1 cellular context compared by ENCODE assay signal in genomic region chr17:3049705-3050295, GRCh38.
TF ChIP-seq lines count a peak whose summit lies in the region.

No MANE protein-coding gene starts in this region.

TF ChIP-seq in H1, 55 proteins besides CTCF, POLR2A, EP300 and RAD21 (continued from another document):
- TF ChIP-seq ATF3 (IDR thresholded peaks at IDR 0.05; ENCODE audit: insufficient read depth, low read depth, low read length): no peak
- no peak for TF ChIP-seq NRF1 (IDR thresholded peaks at IDR 0.05; ENCODE audit: low read depth, low read length)
- TF ChIP-seq EZH2 (IDR thresholded peaks at IDR 0.05; ENCODE audit: low read depth, low read length, severe bottlenecking): no peak
